In the genomic region with DNA sequence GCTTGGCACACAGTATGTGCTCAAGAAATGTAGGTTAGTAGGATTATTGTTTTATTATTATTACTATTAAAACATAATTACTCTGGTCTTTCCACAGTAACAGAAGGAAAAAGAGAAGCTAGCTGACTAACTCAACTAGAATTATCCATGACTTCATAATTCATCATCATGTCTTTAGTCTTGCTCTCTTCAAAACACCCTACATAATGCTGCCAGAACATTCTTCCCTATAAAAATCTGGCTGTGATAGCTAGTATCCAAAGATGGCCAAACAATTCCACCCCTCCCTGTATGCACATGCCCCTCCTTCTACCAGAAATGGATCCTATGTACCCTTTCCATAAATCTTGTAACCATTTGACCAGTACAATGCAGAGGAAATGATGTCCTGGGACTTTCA, we compare ENCODE assay signal across 24 cellular contexts.
"Had no signal": no experiment of that assay in that cellular context is flagged by ENCODE, and none has a peak within 500 bp of the region (broad histone marks: within the 10 kb centered on the region; RNA-seq: fewer than 3 reads in every experiment).

No MANE protein-coding gene starts in this region.

- H3K4me2 ChIP-seq: neural progenitor cell had no signal

- ATAC-seq: activated T-cell treated with anti-CD3 and anti-CD28 coated beads, Interleukin-2, amount 50 U/mL, for 72 hours; heart left ventricle; mucosa of descending colon; naive thymus-derived CD4-positive, alpha-beta T cell; right lobe of liver; stimulated activated memory B cell treated with anti-CD40 and anti-IgM and Interleukin-4, amounts not matched to agents 10 μg/mL and 1 μg/mL and 100 μg/mL, for 72 hours; T-cell had no signal

- H3K4me3 ChIP-seq: ascending aorta, breast epithelium, esophagus squamous epithelium, gastrocnemius medialis, heart left ventricle, mucosa of descending colon, neural progenitor cell, right lobe of liver, spleen, thoracic aorta, upper lobe of left lung had no signal

- H3K4me1 ChIP-seq: ascending aorta, breast epithelium, right lobe of liver had no signal

- H3K36me3 ChIP-seq: ascending aorta, breast epithelium, esophagus squamous epithelium, gastrocnemius medialis, heart left ventricle, neural progenitor cell, right lobe of liver, spleen, thoracic aorta, upper lobe of left lung had no signal

- H3K9me3 ChIP-seq: ascending aorta, breast epithelium, esophagus squamous epithelium, gastrocnemius medialis, mucosa of descending colon, right lobe of liver, spleen, thoracic aorta, upper lobe of left lung had no signal

- H3K9ac ChIP-seq: neural progenitor cell had no signal

- H3K27me3 ChIP-seq: ascending aorta, breast epithelium, gastrocnemius medialis, right lobe of liver, upper lobe of left lung had no signal

- DNase-seq: activated CD4-positive, alpha-beta T cell treated with anti-CD3 and anti-CD28 coated beads, Interleukin-2, amount 10 ng/mL, durations not matched to agents 7 days and 5 days; activated effector memory CD4-positive, alpha-beta T cell treated with anti-CD3 and anti-CD28 coated beads, Interleukin-2, amount 50 U/mL, for 16 hours; activated naive CD4-positive, alpha-beta T cell treated with anti-CD3 and anti-CD28 coated beads, Interleukin-2, amount 50 U/mL, for 16 hours; activated T-cell treated with anti-CD3 and anti-CD28 coated beads, Interleukin-2, amount 50 U/mL, for 72 hours; cerebellar nuclear complex; effector CD4-positive, alpha-beta T cell; esophagus squamous epithelium; gastrocnemius medialis; heart left ventricle; immature natural killer cell; mesenchymal stem cell; mucosa of descending colon; naive thymus-derived CD4-positive, alpha-beta T cell; right lobe of liver; spleen; stimulated activated CD4-positive, alpha-beta T cell treated with anti-CD3 and anti-CD28 coated beads, Interleukin-4, amount 100 ng/mL, for 4 hours; T-cell; T-helper 9 cell; upper lobe of left lung had no signal

- H2AFZ ChIP-seq: neural progenitor cell had no signal

- H3K27ac ChIP-seq: ascending aorta, breast epithelium, esophagus squamous epithelium, gastrocnemius medialis, heart left ventricle, neural progenitor cell, right lobe of liver, spleen, thoracic aorta, upper lobe of left lung had no signal
